In the genomic region with DNA sequence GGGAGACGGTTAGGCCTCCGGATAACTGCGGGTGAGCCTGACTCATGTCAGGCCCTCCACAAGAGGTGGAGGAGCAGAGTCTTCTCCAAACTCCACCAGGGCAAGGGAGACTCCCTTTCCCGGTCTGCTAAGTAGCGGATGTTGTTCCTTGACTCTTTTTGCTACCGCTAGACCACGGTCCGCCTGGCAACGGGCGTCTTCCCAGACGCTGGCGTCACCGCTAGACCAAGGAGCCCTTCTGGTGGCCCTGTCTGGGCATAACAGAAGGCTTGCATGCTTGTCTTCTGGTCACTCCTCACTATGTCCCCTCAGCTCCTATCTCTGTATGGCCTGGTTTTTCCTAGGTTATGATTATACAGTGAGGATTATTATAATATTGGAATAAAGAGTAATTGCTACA, we compare ENCODE assay signal across 8 cellular contexts. TPM values are rescaled to one million over a fixed set of nuclear protein-coding genes. Genes with fewer than 3 reads are reported as not detected.
"Had no signal": no experiment of that assay in that cellular context is flagged by ENCODE, and none has a peak within 500 bp of the region (broad histone marks: within the 10 kb centered on the region; RNA-seq: fewer than 3 reads in every experiment).

No MANE protein-coding gene starts in this region.

RNA-seq across cellular contexts. Expression of a gene that starts 15.4 kb away (rescaled TPM):
- total RNA-seq: dermis blood vessel endothelial cell, endothelial cell of umbilical vein, epithelial cell of proximal tubule, foreskin keratinocyte, pulmonary artery endothelial cell, smooth muscle cell had no signal
- polyA plus RNA-seq: endothelial cell of umbilical vein, fibroblast of lung, foreskin keratinocyte, smooth muscle cell had no signal

RNA-seq across cellular contexts. Expression of a gene that starts 15.5 kb away (rescaled TPM):
- total RNA-seq: dermis blood vessel endothelial cell, endothelial cell of umbilical vein, epithelial cell of proximal tubule, foreskin keratinocyte, pulmonary artery endothelial cell, smooth muscle cell had no signal
- polyA plus RNA-seq: endothelial cell of umbilical vein, fibroblast of lung, foreskin keratinocyte, smooth muscle cell had no signal

RNA-seq across cellular contexts. Expression of a gene that starts 16.0 kb away (rescaled TPM):
- total RNA-seq: dermis blood vessel endothelial cell, endothelial cell of umbilical vein, fibroblast of lung, osteocyte, pulmonary artery endothelial cell, smooth muscle cell had no signal
- polyA plus RNA-seq: endothelial cell of umbilical vein, fibroblast of lung had no signal
